8 cellular contexts compared by ENCODE assay signal in genomic region chr3:53891500-53892334, GRCh38. TPM values are rescaled to one million over a fixed set of nuclear protein-coding genes. Genes with fewer than 3 reads are reported as not detected.
A peak's percentile ranks its signal among the peaks of the same experiment; 100 is the strongest.
DNase-seq lines count a peak whose midpoint lies in the region; ATAC-seq and TF ChIP-seq lines count a peak whose summit lies in the region.

SELENOK (minus strand) TSS chr3:53891859.

- peak in 2 of 3 donors; percentile 86 to 94 for TF ChIP-seq POLR2A in spleen (IDR thresholded peaks at IDR 0.05)

- ATAC-seq in GM19025 (IDR thresholded peaks at IDR 0.05; ENCODE audit: low read depth, unreplicated experiment) (peak; percentile 96), HG03342 (IDR thresholded peaks at IDR 0.05; ENCODE audit: unreplicated experiment) (peak; percentile 94)
- peak; percentile 92 for ATAC-seq in central memory CD8-positive, alpha-beta T cell (replicated peaks; ENCODE audit: extremely low read depth, poor library complexity, severe bottlenecking)

- peaks cover 30% of the 10 kb centered on the region for H3K36me3 Mint-ChIP-seq in central memory CD8-positive, alpha-beta T cell (ENCODE audit: insufficient read depth)

- H3K36me3 ChIP-seq in spleen = peaks cover 0 to 19% (median 9%) of the 10 kb centered on the region in 6 donors

- peaks cover 1% of the 10 kb centered on the region for H3K27me3 Mint-ChIP-seq in central memory CD8-positive, alpha-beta T cell

- peak in 2 of 11 experiments; percentile 24 to 35 for TF ChIP-seq CTCF in spleen (IDR thresholded peaks at IDR 0.05 in 8 of 11, conservative IDR thresholded peaks at IDR 0.05 in 3 of 11)

- peak within 1 kb of the TSS; percentile 93 for H3K4me3 Mint-ChIP-seq in central memory CD8-positive, alpha-beta T cell

- H3K4me3 ChIP-seq in spleen = peak within 1 kb of the TSS; percentile 64 to 93 (median 80)

- 0 to 1% (median 0%) methylated on average over 54 to 73 of the region's 73 CpGs for WGBS in spleen, 5 donors

- peak within 1 kb of the TSS; percentile 100 for H3K27ac Mint-ChIP-seq in central memory CD8-positive, alpha-beta T cell (ENCODE audit: low read depth)

- intact Hi-C loops in spleen (cut with DNase I; ENCODE audit: low total_unique reads) = no loop called here

- peaks cover 18 to 53% (median 37%) of the 10 kb centered on the region in 6 donors for H3K4me1 ChIP-seq in spleen

- no peaks in the 10 kb centered on the region for H3K9me3 Mint-ChIP-seq in central memory CD8-positive, alpha-beta T cell

- H3K4me1 Mint-ChIP-seq in central memory CD8-positive, alpha-beta T cell = peaks cover 51% of the 10 kb centered on the region

- peak within 1 kb of the TSS; percentile 95 to 98 (median 97) for H3K27ac ChIP-seq in spleen

- DNase-seq in AG08396 (ENCODE audit: low spot score) (peak; percentile 96), NCI-H446 (lab: John Stamatoyannopoulos, UW) (peak; percentile 89 to 96), inferior parietal cortex (ENCODE audit: extremely low spot score) (peak; percentile 100), spleen (peak; percentile 99)
- DNase-seq in activated CD4-positive, CD25-positive, alpha-beta regulatory T cell treated with anti-CD3 and anti-CD28 coated beads, Interleukin-2, amount 50 U/mL, for 16 hours (ENCODE audit: low read depth, low spot score) = peak; percentile 96
- peak; percentile 89 to 97 for DNase-seq in central memory CD8-positive, alpha-beta T cell (ENCODE audit: low spot score in 2 of 2)

- no peaks in the 10 kb centered on the region for H3K9me3 ChIP-seq in spleen

- H3K27me3 ChIP-seq in spleen (replicated peaks in 1 of 7) = peaks cover 0 to 2% (median 0%) of the 10 kb centered on the region in 7 donors

RNA-seq across cellular contexts. Expression of gene SELENOK, which starts in this region (rescaled TPM):
- 10 to 100 TPM; 28.4 to 52.1 (median 35.9) TPM for total RNA-seq in spleen
- polyA plus RNA-seq in spleen = 10 to 100 TPM; 53.2 to 84.0 (median 53.4) TPM

Comparison
In these comparisons a context has a peak if more than half of its experiments do, and no peak if none do; other contexts are left out.
1. Peak in every context shown above with its lines: DNase-seq, ATAC-seq, H3K4me3 ChIP-seq and H3K27ac ChIP-seq.